Comparison of ENCODE assay signal across 16 cellular contexts in genomic region chr17:6708357-6708961, GRCh38. TPM values are rescaled to one million over a fixed set of nuclear protein-coding genes. Genes with fewer than 3 reads are reported as not detected.
DNase-seq lines count a peak whose midpoint lies in the region; ATAC-seq and TF ChIP-seq lines count a peak whose summit lies in the region.
"Had no signal": no experiment of that assay in that cellular context is flagged by ENCODE, and none has a peak within 500 bp of the region (broad histone marks: within the 10 kb centered on the region; RNA-seq: fewer than 3 reads in every experiment).

No MANE protein-coding gene starts in this region.

- H3K27me3 ChIP-seq in upper lobe of right lung: peaks cover 46% of the 10 kb centered on the region

- no peak for ATAC-seq in activated CD8-positive, alpha-beta memory T cell treated with anti-CD3 and anti-CD28 coated beads, Interleukin-2, amount 10 ng/mL, durations not matched to agents 7 days and 5 days
- ATAC-seq in upper lobe of right lung (no peak), GM18867 (IDR thresholded peaks at IDR 0.05; ENCODE audit: unreplicated experiment) (no peak)
- ATAC-seq: CD8-positive, alpha-beta T cell had no signal

- peaks cover 6% of the 10 kb centered on the region for H3K4me1 Mint-ChIP-seq in activated CD8-positive, alpha-beta memory T cell treated with anti-CD3 and anti-CD28 coated beads, Interleukin-2, amount 10 ng/mL, durations not matched to agents 7 days and 5 days
- peaks cover 12% of the 10 kb centered on the region for H3K4me1 Mint-ChIP-seq in chondrocyte (ENCODE audit: low read depth)

- no peak overlapping the region for H3K27ac ChIP-seq in upper lobe of right lung
- H3K27ac ChIP-seq: HL-60 had no signal

- DNase-seq in activated CD8-positive, alpha-beta memory T cell treated with anti-CD3 and anti-CD28 coated beads, Interleukin-2, amount 10 ng/mL, durations not matched to agents 7 days and 5 days: peak; percentile 31
- DNase-seq in islet precursor cell (peak; percentile 47), mesenteric fat pad (ENCODE audit: low spot score) (peak; percentile 51), upper lobe of right lung (peak; percentile 4), chondrocyte (ENCODE audit: low spot score) (no peak), HPDE6-E6E7 (ENCODE audit: extremely low spot score) (no peak)
- DNase-seq: COR-L47, DMS153, DMS79 treated with DMSO at 0.1 percent for 48 hours, EL, IMR-90 had no signal

- no peaks in the 10 kb centered on the region for H3K9me3 Mint-ChIP-seq in activated CD8-positive, alpha-beta memory T cell treated with anti-CD3 and anti-CD28 coated beads, Interleukin-2, amount 10 ng/mL, durations not matched to agents 7 days and 5 days (ENCODE audit: low read depth)
- no peaks in the 10 kb centered on the region for H3K9me3 Mint-ChIP-seq in chondrocyte (ENCODE audit: low read depth)
- H3K9me3 Mint-ChIP-seq: CD8-positive, alpha-beta T cell had no signal

- CTCF ChIA-PET in activated CD8-positive, alpha-beta memory T cell treated with anti-CD3 and anti-CD28 coated beads, Interleukin-2, amount 10 ng/mL, durations not matched to agents 7 days and 5 days (lab: Charles Lee): no interaction called here

- H3K9me3 ChIP-seq in upper lobe of right lung: no peaks in the 10 kb centered on the region

- H3K4me3 Mint-ChIP-seq in activated CD8-positive, alpha-beta memory T cell treated with anti-CD3 and anti-CD28 coated beads, Interleukin-2, amount 10 ng/mL, durations not matched to agents 7 days and 5 days: no peak overlapping the region
- H3K4me3 Mint-ChIP-seq in chondrocyte (ENCODE audit: unreplicated experiment): no peak overlapping the region
- H3K4me3 Mint-ChIP-seq: CD14-positive monocyte; CD8-positive, alpha-beta T cell had no signal

- no peak overlapping the region for H3K27ac Mint-ChIP-seq in activated CD8-positive, alpha-beta memory T cell treated with anti-CD3 and anti-CD28 coated beads, Interleukin-2, amount 10 ng/mL, durations not matched to agents 7 days and 5 days
- H3K27ac Mint-ChIP-seq in chondrocyte (ENCODE audit: unreplicated experiment): no peak overlapping the region
- H3K27ac Mint-ChIP-seq: CD8-positive, alpha-beta T cell had no signal

- peaks cover 8% of the 10 kb centered on the region for H3K4me1 ChIP-seq in upper lobe of right lung

- no peaks in the 10 kb centered on the region for H3K36me3 ChIP-seq in upper lobe of right lung

- H3K4me3 ChIP-seq in upper lobe of right lung: no peak overlapping the region

- peaks cover 50% of the 10 kb centered on the region for H3K27me3 Mint-ChIP-seq in activated CD8-positive, alpha-beta memory T cell treated with anti-CD3 and anti-CD28 coated beads, Interleukin-2, amount 10 ng/mL, durations not matched to agents 7 days and 5 days
- peaks cover 66% of the 10 kb centered on the region for H3K27me3 Mint-ChIP-seq in chondrocyte (ENCODE audit: low read depth)

- intact Hi-C loops in upper lobe of right lung (cut with DNase I): no loop called here

- H3K36me3 Mint-ChIP-seq in activated CD8-positive, alpha-beta memory T cell treated with anti-CD3 and anti-CD28 coated beads, Interleukin-2, amount 10 ng/mL, durations not matched to agents 7 days and 5 days: no peaks in the 10 kb centered on the region
- no peaks in the 10 kb centered on the region for H3K36me3 Mint-ChIP-seq in chondrocyte (ENCODE audit: low read depth)
- H3K36me3 Mint-ChIP-seq: CD8-positive, alpha-beta T cell had no signal

- TF ChIP-seq CTCF in upper lobe of right lung (IDR thresholded peaks at IDR 0.05): no peak
- no peak for TF ChIP-seq CTCF in chondrocyte (IDR thresholded peaks at IDR 0.05)

RNA-seq across cellular contexts. Expression of gene SLC13A5, which starts 4.7 kb away (rescaled TPM):
- not detected for total RNA-seq in activated CD8-positive, alpha-beta memory T cell treated with anti-CD3 and anti-CD28 coated beads, Interleukin-2, amount 10 ng/mL, durations not matched to agents 7 days and 5 days
- 0.48 TPM for total RNA-seq in mesenteric fat pad
- not detected for total RNA-seq in upper lobe of right lung
- 1.1 to 1.5 TPM in 2 of 3 replicates, not detected in the other for total RNA-seq in chondrocyte
- total RNA-seq: CD8-positive, alpha-beta T cell; H4; IMR-90 had no signal

RNA-seq across cellular contexts. Expression of gene XAF1, which starts 47.4 kb away (rescaled TPM):
- total RNA-seq in activated CD8-positive, alpha-beta memory T cell treated with anti-CD3 and anti-CD28 coated beads, Interleukin-2, amount 10 ng/mL, durations not matched to agents 7 days and 5 days: 100 to 1,000 TPM; 261 to 491 TPM
- total RNA-seq in mesenteric fat pad (99.1 TPM), upper lobe of right lung (89.0 TPM), chondrocyte (0.36 to 0.40 TPM in 2 of 3 replicates, not detected in the other)

RNA-seq across cellular contexts. Expression of gene C17orf100, which starts 56.9 kb away (rescaled TPM):
- 1 to 10 TPM; 1.1 to 1.4 TPM for total RNA-seq in activated CD8-positive, alpha-beta memory T cell treated with anti-CD3 and anti-CD28 coated beads, Interleukin-2, amount 10 ng/mL, durations not matched to agents 7 days and 5 days
- total RNA-seq in mesenteric fat pad (0.58 TPM), upper lobe of right lung (1.3 TPM), chondrocyte (2.0 to 3.0 TPM (median 2.9 TPM) in 3 replicates)

RNA-seq across cellular contexts. Expression of gene MED31, which starts 57.1 kb away (rescaled TPM):
- 10 to 100 TPM; 18.3 TPM for total RNA-seq in activated CD8-positive, alpha-beta memory T cell treated with anti-CD3 and anti-CD28 coated beads, Interleukin-2, amount 10 ng/mL, durations not matched to agents 7 days and 5 days
- total RNA-seq in mesenteric fat pad (13.0 TPM), upper lobe of right lung (17.4 TPM), chondrocyte (12.9 to 24.2 TPM (median 14.5 TPM) in 3 replicates)

Comparison
In these comparisons a context has a peak if more than half of its experiments do, and no peak if none do; other contexts are left out.
1. DNase-seq: peak in activated CD8-positive, alpha-beta memory T cell treated with anti-CD3 and anti-CD28 coated beads, Interleukin-2, amount 10 ng/mL, durations not matched to agents 7 days and 5 days (single experiment), islet precursor cell (single experiment), mesenteric fat pad (single experiment) and upper lobe of right lung (single experiment); none in chondrocyte (single experiment) and HPDE6-E6E7 (single experiment).
2. RNA of gene XAF1, which starts 47.4 kb away (total RNA-seq): 261 to 491 TPM in activated CD8-positive, alpha-beta memory T cell treated with anti-CD3 and anti-CD28 coated beads, Interleukin-2, amount 10 ng/mL, durations not matched to agents 7 days and 5 days, 99.1 TPM in mesenteric fat pad (single experiment) and 89.0 TPM in upper lobe of right lung (single experiment); 0.36 to 0.40 TPM in chondrocyte; every median in the first group is over 10 times any median in the second.